3 cellular contexts compared by ENCODE assay signal in the genomic region with DNA sequence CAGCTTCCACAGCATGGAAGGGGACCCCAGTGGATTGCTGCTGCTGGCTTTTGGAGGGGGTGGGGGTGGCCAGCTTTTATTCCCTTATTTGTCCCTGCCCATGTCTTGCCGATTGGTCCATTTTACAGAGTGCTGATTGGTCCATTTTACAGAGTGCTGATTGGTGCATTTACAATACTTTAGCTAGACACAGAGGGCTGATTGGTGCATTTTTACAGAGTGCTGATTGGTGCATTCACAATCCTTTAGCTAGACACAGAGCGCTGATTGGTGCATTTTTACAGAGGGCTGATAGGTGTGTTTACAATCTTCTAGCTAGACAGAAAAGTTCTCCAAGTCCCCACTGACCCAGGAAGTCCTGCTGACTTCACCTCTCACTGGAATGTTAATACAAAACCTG.
TF ChIP-seq lines count a peak whose summit lies in the region.

No MANE protein-coding gene starts in this region.

TF ChIP-seq in WTC11, 78 proteins besides CTCF, POLR2A, EP300 and RAD21:
- TF ChIP-seq NFYB (CRISPR knock-in tag; conservative IDR thresholded peaks at IDR 0.05; ENCODE audit: low read depth) = peak; percentile 55

TF ChIP-seq in K562, 482 proteins besides CTCF, POLR2A, EP300 and RAD21:
- TF ChIP-seq CC2D1A (IDR thresholded peaks at IDR 0.05) (peak; percentile 83), ZNF316 (IDR thresholded peaks at IDR 0.05) (peak; percentile 59), MBD2 (IDR thresholded peaks at IDR 0.05; ENCODE audit: borderline replicate concordance, low read depth) (peak; percentile 61; the same call in 1 of the 2 replicates), CHD2 (IDR thresholded peaks at IDR 0.05; ENCODE audit: low read depth, low read length) (0 out of 2 replicates have a peak, but pooled peaks have one; percentile 16), NFYB (IDR thresholded peaks at IDR 0.05; ENCODE audit: extremely low read depth, insufficient read length) (peak; percentile 85), FOS (IDR thresholded peaks at IDR 0.05; ENCODE audit: extremely low read depth, insufficient read length) (peak; percentile 51), RBM25 (IDR thresholded peaks at IDR 0.05; ENCODE audit: low read depth, low read length, severe bottlenecking) (peak; percentile 57), ASH1L (IDR thresholded peaks at IDR 0.05; ENCODE audit: borderline replicate concordance, low read depth, partially characterized antibody) (peak; percentile 78)
- TF ChIP-seq, protein P1, sequence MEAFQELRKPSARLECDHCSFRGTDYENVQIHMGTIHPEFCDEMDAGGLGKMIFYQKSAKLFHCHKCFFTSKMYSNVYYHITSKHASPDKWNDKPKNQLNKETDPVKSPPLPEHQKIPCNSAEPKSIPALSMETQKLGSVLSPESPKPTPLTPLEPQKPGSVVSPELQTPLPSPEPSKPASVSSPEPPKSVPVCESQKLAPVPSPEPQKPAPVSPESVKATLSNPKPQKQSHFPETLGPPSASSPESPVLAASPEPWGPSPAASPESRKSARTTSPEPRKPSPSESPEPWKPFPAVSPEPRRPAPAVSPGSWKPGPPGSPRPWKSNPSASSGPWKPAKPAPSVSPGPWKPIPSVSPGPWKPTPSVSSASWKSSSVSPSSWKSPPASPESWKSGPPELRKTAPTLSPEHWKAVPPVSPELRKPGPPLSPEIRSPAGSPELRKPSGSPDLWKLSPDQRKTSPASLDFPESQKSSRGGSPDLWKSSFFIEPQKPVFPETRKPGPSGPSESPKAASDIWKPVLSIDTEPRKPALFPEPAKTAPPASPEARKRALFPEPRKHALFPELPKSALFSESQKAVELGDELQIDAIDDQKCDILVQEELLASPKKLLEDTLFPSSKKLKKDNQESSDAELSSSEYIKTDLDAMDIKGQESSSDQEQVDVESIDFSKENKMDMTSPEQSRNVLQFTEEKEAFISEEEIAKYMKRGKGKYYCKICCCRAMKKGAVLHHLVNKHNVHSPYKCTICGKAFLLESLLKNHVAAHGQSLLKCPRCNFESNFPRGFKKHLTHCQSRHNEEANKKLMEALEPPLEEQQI (IDR thresholded peaks at IDR 0.05) = peak; percentile 33; the same call in 1 of the 2 replicates

TF ChIP-seq in HepG2, 621 proteins besides CTCF, POLR2A, EP300 and RAD21:
- peak; percentile 77 for TF ChIP-seq ZMYM4 (CRISPR knock-in tag; IDR thresholded peaks at IDR 0.05)
- TF ChIP-seq NFYC (CRISPR knock-in tag; IDR thresholded peaks at IDR 0.05) = peak; percentile 79
- TF ChIP-seq MAFF (IDR thresholded peaks at IDR 0.05; ENCODE audit: low read depth, low read length) = peak; percentile 57
- TF ChIP-seq POGZ (CRISPR knock-in tag; IDR thresholded peaks at IDR 0.05) = peak; percentile 71
- TF ChIP-seq NFYB (CRISPR knock-in tag; IDR thresholded peaks at IDR 0.05) = peak; percentile 83
- peak; percentile 11 to 35; a peak in 1 of 4 replicates for TF ChIP-seq MAFK (conservative IDR thresholded peaks at IDR 0.05 in 1 of 2, IDR thresholded peaks at IDR 0.05 in 1 of 2; ENCODE audit: low read length in 2 of 2)
